ENCODE assay signal across 9 cellular contexts in the genomic region with DNA sequence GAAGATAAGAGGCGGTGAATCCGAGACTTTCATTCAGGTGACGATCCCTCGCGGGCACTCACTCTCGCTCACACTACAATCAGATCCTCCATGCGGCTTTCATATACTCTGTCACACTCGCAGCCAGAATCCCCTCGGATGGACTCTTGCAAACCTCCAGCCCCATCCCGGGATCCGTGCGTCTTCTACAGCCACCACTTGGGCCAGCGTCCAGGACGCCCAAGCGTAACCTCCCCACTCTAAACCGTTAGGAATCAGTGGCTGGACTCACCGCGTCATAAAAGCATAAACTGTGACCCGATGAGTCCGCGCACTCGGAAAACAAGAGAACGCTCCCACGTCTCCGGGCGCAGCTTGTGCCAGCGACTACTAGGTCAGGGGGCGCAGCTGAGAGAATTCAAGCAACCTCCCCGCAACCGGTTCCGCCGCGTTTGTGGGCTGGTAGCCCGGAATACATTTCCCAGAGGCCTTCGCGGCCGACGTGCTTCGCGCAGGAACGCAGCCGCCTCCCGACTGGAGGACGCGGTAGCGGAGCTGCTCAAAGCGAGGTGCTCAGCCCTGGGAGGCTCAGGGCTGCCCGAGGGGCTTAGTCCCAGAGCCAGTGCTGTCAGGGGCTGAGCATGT. TPM values are rescaled to one million over a fixed set of nuclear protein-coding genes. Genes with fewer than 3 reads are reported as not detected.
DNase-seq lines count a peak whose midpoint lies in the region; TF ChIP-seq lines count a peak whose summit lies in the region.
"Had no signal": no experiment of that assay in that cellular context is flagged by ENCODE, and none has a peak within 500 bp of the region (broad histone marks: within the 10 kb centered on the region; RNA-seq: fewer than 3 reads in every experiment).

No MANE protein-coding gene starts in this region.

- POLR2A ChIA-PET in activated CD4-positive, alpha-beta T cell treated with anti-CD3 and anti-CD28 coated beads, Interleukin-2, amount 10 ng/mL, durations not matched to agents 7 days and 5 days (lab: Charles Lee) = no interaction called here

- H3K36me3 ChIP-seq in colonic mucosa = no peaks in the 10 kb centered on the region

- CTCF ChIA-PET in activated CD4-positive, alpha-beta T cell treated with anti-CD3 and anti-CD28 coated beads, Interleukin-2, amount 10 ng/mL, durations not matched to agents 7 days and 5 days (lab: Charles Lee) = no interaction called here

- H3K4me3 ChIP-seq in colonic mucosa = peak overlapping the region; percentile 52

- no peak for TF ChIP-seq CTCF in colonic mucosa (IDR thresholded peaks at IDR 0.05)

- intact Hi-C loops in colonic mucosa (cut with DNase I) = no loop called here

- H3K27me3 Mint-ChIP-seq in activated CD4-positive, alpha-beta T cell treated with anti-CD3 and anti-CD28 coated beads, Interleukin-2, amount 10 ng/mL, durations not matched to agents 7 days and 5 days = no peaks in the 10 kb centered on the region

- H3K4me1 ChIP-seq in colonic mucosa = no peaks in the 10 kb centered on the region

- H3K4me1 Mint-ChIP-seq in activated CD4-positive, alpha-beta T cell treated with anti-CD3 and anti-CD28 coated beads, Interleukin-2, amount 10 ng/mL, durations not matched to agents 7 days and 5 days = peaks cover 10% of the 10 kb centered on the region

- H3K27me3 ChIP-seq in colonic mucosa = no peaks in the 10 kb centered on the region

- peak overlapping the region; percentile 62 to 78 for H3K9ac ChIP-seq in colonic mucosa (ENCODE audit: low read depth in 2 of 2, low read length in 2 of 2)
- H3K9ac ChIP-seq: KMS-11 had no signal

- H3K36me3 Mint-ChIP-seq in activated CD4-positive, alpha-beta T cell treated with anti-CD3 and anti-CD28 coated beads, Interleukin-2, amount 10 ng/mL, durations not matched to agents 7 days and 5 days (ENCODE audit: low read depth) = peaks cover 16% of the 10 kb centered on the region

- no peaks in the 10 kb centered on the region for H3K9me3 ChIP-seq in colonic mucosa

- peaks cover 16% of the 10 kb centered on the region for H3K9me3 Mint-ChIP-seq in activated CD4-positive, alpha-beta T cell treated with anti-CD3 and anti-CD28 coated beads, Interleukin-2, amount 10 ng/mL, durations not matched to agents 7 days and 5 days

- H3K4me3 Mint-ChIP-seq in activated CD4-positive, alpha-beta T cell treated with anti-CD3 and anti-CD28 coated beads, Interleukin-2, amount 10 ng/mL, durations not matched to agents 7 days and 5 days = peak overlapping the region; percentile 86

- peak overlapping the region; percentile 66 for H3K27ac ChIP-seq in colonic mucosa
- H3K27ac ChIP-seq: KMS-11 had no signal

- peak; percentile 93 for DNase-seq in D341Med (ENCODE audit: low spot score)
- peak; percentile 82 for DNase-seq in NAMALWA (ENCODE audit: low spot score)
- peak; percentile 84 for DNase-seq in activated CD4-positive, alpha-beta T cell treated with anti-CD3 and anti-CD28 coated beads, Interleukin-2, amount 10 ng/mL, durations not matched to agents 7 days and 5 days
- peak; percentile 82 for DNase-seq in colonic mucosa
- peak; percentile 53 for DNase-seq in kidney tubule cell (ENCODE audit: low spot score)
- DNase-seq in stimulated activated CD4-positive, alpha-beta T cell treated with anti-CD3 and anti-CD28 coated beads, Interleukin-12 subunit alpha, Interleukin-12 subunit beta, amount 100 ng/mL, for 48 hours (ENCODE audit: low read depth in 2 of 3, low spot score in 1 of 3) = peak; percentile 59 to 68 (median 67)
- DNase-seq in NCI-H1436 treated with DMSO at 0.1 percent for 48 hours (lab: John Stamatoyannopoulos, UW) = no peak
- no peak for DNase-seq in Kasumi-1 (lab: John Stamatoyannopoulos, UW)

- peak overlapping the region; percentile 94 for H3K27ac Mint-ChIP-seq in activated CD4-positive, alpha-beta T cell treated with anti-CD3 and anti-CD28 coated beads, Interleukin-2, amount 10 ng/mL, durations not matched to agents 7 days and 5 days

RNA-seq across cellular contexts. Expression of gene ZNF607, which starts 27.6 kb away (rescaled TPM):
- total RNA-seq in activated CD4-positive, alpha-beta T cell treated with anti-CD3 and anti-CD28 coated beads, Interleukin-2, amount 10 ng/mL, durations not matched to agents 7 days and 5 days = 1 to 10 TPM; 4.5 to 6.2 TPM
- 1 to 10 TPM; 4.9 to 7.8 TPM for total RNA-seq in colonic mucosa

RNA-seq across cellular contexts. Expression of gene ZFP30, which starts 36.7 kb away (rescaled TPM):
- total RNA-seq in activated CD4-positive, alpha-beta T cell treated with anti-CD3 and anti-CD28 coated beads, Interleukin-2, amount 10 ng/mL, durations not matched to agents 7 days and 5 days = 10 to 100 TPM; 14.4 to 16.8 TPM
- 1 to 10 TPM; 6.0 to 7.9 TPM for total RNA-seq in colonic mucosa

Comparison
In these comparisons a context has a peak if more than half of its experiments do, and no peak if none do; other contexts are left out.
1. DNase-seq: peak in D341Med (single experiment), NAMALWA (single experiment), activated CD4-positive, alpha-beta T cell treated with anti-CD3 and anti-CD28 coated beads, Interleukin-2, amount 10 ng/mL, durations not matched to agents 7 days and 5 days (single experiment), colonic mucosa (single experiment), kidney tubule cell (single experiment) and stimulated activated CD4-positive, alpha-beta T cell treated with anti-CD3 and anti-CD28 coated beads, Interleukin-12 subunit alpha, Interleukin-12 subunit beta, amount 100 ng/mL, for 48 hours (3 of 3); none in NCI-H1436 treated with DMSO at 0.1 percent for 48 hours (single experiment) and Kasumi-1 (0 of 2).